Comparison of ENCODE assay signal across 12 cellular contexts in the genomic region with DNA sequence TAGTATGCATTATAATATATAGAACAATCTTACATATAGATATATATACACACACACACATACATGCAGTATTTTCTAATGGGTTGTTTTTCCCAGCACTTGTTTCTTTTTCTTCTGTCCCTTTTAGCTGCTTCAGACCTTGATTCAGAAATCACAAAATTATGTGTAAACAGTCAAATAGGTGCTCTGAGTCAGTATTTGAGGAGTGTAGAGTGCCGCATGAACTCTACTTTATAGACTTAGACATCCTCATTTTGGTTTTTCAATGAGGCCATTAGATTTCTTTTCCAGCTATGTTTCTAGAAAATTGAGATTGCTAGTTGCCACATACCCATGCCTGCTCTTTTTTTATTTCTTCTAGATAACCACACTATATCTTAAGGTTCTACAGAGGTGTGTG. TPM values are rescaled to one million over a fixed set of nuclear protein-coding genes. Genes with fewer than 3 reads are reported as not detected.
"Had no signal": no experiment of that assay in that cellular context is flagged by ENCODE, and none has a peak within 500 bp of the region (broad histone marks: within the 10 kb centered on the region; RNA-seq: fewer than 3 reads in every experiment).

No MANE protein-coding gene starts in this region.

- FAIRE-seq: H1, H54 had no signal

- H3K9me3 Mint-ChIP-seq: GM23338, H9, HFFc6 had no signal

- H3K9ac ChIP-seq: GM23248 had no signal

- H3K4me3 Mint-ChIP-seq: GM23338, H9, HFFc6 had no signal

- H3K4me1 Mint-ChIP-seq: GM23338, H9 had no signal

- H3K27ac ChIP-seq: GM23248 had no signal

- H3K4me3 ChIP-seq: GM23248, GM23338, HAP-1 had no signal

- H2AFZ ChIP-seq: GM23248 had no signal

- H3K27ac Mint-ChIP-seq: GM23338, H9, HFFc6 had no signal

- H3K9me3 ChIP-seq: HAP-1 had no signal

- DNase-seq: GM23248, GOT3, H7, H9, HCEC 1CT, HFFc6 had no signal

- H3K36me3 ChIP-seq: HAP-1 had no signal

- ATAC-seq: GM23338, HCT116 had no signal

- H3K4me2 ChIP-seq: GM23338 had no signal

- H3K4me1 ChIP-seq: HAP-1 had no signal

RNA-seq across cellular contexts. Expression of a gene that starts 58.2 kb away (rescaled TPM):
- total RNA-seq: GM23248, GM23338, H1, H4, H7, H9, HFFc6 had no signal
- polyA plus RNA-seq: GM23248, GM23338, H1 had no signal
